ENCODE assay signal across 8 cellular contexts in the genomic region with DNA sequence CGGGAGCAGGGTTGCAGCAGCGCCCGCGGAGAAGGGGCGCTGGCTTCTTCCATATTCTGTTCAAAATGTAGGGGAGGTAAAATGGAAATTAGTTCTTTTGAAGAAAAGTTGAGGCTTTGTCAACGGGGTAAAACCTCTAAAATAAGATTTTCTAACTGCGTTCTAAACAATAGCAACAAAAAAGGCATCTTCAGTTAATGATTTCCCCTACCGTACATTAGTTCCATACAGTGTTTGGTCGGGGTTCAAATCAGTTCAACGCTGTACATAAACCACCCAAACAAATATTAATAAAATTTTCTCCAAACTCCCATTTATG. TPM values are rescaled to one million over a fixed set of nuclear protein-coding genes. Genes with fewer than 3 reads are reported as not detected.
DNase-seq lines count a peak whose midpoint lies in the region; ATAC-seq and TF ChIP-seq lines count a peak whose summit lies in the region.

No MANE protein-coding gene starts in this region.

- peak overlapping the region; percentile 92 for H3K9ac ChIP-seq in iPS-18a (ENCODE audit: low read length)

- H3K27ac Mint-ChIP-seq in activated T-helper 2 cell treated with anti-CD3 and anti-CD28 coated beads, Interferon-gamma antibody, Interleukin-2, Interleukin-4, amounts not matched to agents 10 μg/mL and 5 μg/mL and 100 μg/mL, durations not matched to agents 14 hours and 24 hours and 36 hours = peak overlapping the region; percentile 95
- peak overlapping the region; percentile 98 for H3K27ac Mint-ChIP-seq in stimulated activated naive B cell treated with anti-CD40 and anti-IgM and Interleukin-4, amounts not matched to agents 10 μg/mL and 1 μg/mL and 100 μg/mL, for 72 hours

- H3K4me1 ChIP-seq in iPS-18a (ENCODE audit: control insufficient read depth, low read depth, low read length) = peaks cover 12% of the 10 kb centered on the region

- peak overlapping the region; percentile 98 for H3K27ac ChIP-seq in HL-60 (replicated peaks)
- peak overlapping the region; percentile 49 for H3K27ac ChIP-seq in iPS-18a (ENCODE audit: low read length)

- TF ChIP-seq CTCF in HL-60 (IDR thresholded peaks at IDR 0.05; ENCODE audit: insufficient read depth, low read length) = no peak

- peak overlapping the region; percentile 90 for H3K4me3 Mint-ChIP-seq in activated T-helper 2 cell treated with anti-CD3 and anti-CD28 coated beads, Interferon-gamma antibody, Interleukin-2, Interleukin-4, amounts not matched to agents 10 μg/mL and 5 μg/mL and 100 μg/mL, durations not matched to agents 14 hours and 24 hours and 36 hours (ENCODE audit: low read depth)
- peak overlapping the region; percentile 92 to 95 for H3K4me3 Mint-ChIP-seq in stimulated activated naive B cell treated with anti-CD40 and anti-IgM and Interleukin-4, amounts not matched to agents 10 μg/mL and 1 μg/mL and 100 μg/mL, for 72 hours

- ATAC-seq in stimulated activated naive B cell treated with anti-CD40 and anti-IgM and Interleukin-4, amounts not matched to agents 10 μg/mL and 1 μg/mL and 100 μg/mL, for 72 hours (replicated peaks) = no peak
- no peak for ATAC-seq in HG02852 (IDR thresholded peaks at IDR 0.05; ENCODE audit: unreplicated experiment)
- no peak for ATAC-seq in GM21447 (IDR thresholded peaks at IDR 0.05; ENCODE audit: unreplicated experiment)

- H3K9me3 ChIP-seq in iPS-18a (ENCODE audit: control insufficient read depth, low read depth, low read length) = no peaks in the 10 kb centered on the region

- peaks cover 24% of the 10 kb centered on the region for H3K4me1 Mint-ChIP-seq in activated T-helper 2 cell treated with anti-CD3 and anti-CD28 coated beads, Interferon-gamma antibody, Interleukin-2, Interleukin-4, amounts not matched to agents 10 μg/mL and 5 μg/mL and 100 μg/mL, durations not matched to agents 14 hours and 24 hours and 36 hours (ENCODE audit: low read depth)
- H3K4me1 Mint-ChIP-seq in stimulated activated naive B cell treated with anti-CD40 and anti-IgM and Interleukin-4, amounts not matched to agents 10 μg/mL and 1 μg/mL and 100 μg/mL, for 72 hours = peaks cover 10 to 31% of the 10 kb centered on the region in 2 donors

- H3K27me3 ChIP-seq in HL-60 (ENCODE audit: insufficient read depth, poor library complexity, severe bottlenecking) (no peaks in the 10 kb centered on the region), iPS-18a (ENCODE audit: control insufficient read depth, insufficient read depth, low read length) (peaks cover 3% of the 10 kb centered on the region)

- peak overlapping the region; percentile 94 for H3K4me3 ChIP-seq in HL-60 (replicated peaks; ENCODE audit: insufficient read depth, low read length)
- peak overlapping the region; percentile 80 for H3K4me3 ChIP-seq in iPS-18a (ENCODE audit: low read length)

- DNase-seq in HL-60 (ENCODE audit: low read depth in 1 of 2, low spot score in 1 of 2) (no peak), DMS153 (lab: John Stamatoyannopoulos, UW) (no peak)
- DNase-seq in activated T-helper 2 cell treated with anti-CD3 and anti-CD28 coated beads, Interferon-gamma antibody, Interleukin-2, Interleukin-4, amounts not matched to agents 10 μg/mL and 5 μg/mL and 100 μg/mL, durations not matched to agents 14 hours and 24 hours and 36 hours (ENCODE audit: low spot score) = no peak
- DNase-seq in stimulated activated naive B cell treated with anti-CD40 and anti-IgM and Interleukin-4, amounts not matched to agents 10 μg/mL and 1 μg/mL and 100 μg/mL, for 72 hours = no peak
- no peak for DNase-seq in activated CD8-positive, alpha-beta memory T cell treated with anti-CD3 and anti-CD28 coated beads, Interleukin-2, amount 50 U/mL, for 4 hours

- peaks cover 7% of the 10 kb centered on the region for H3K27me3 Mint-ChIP-seq in activated T-helper 2 cell treated with anti-CD3 and anti-CD28 coated beads, Interferon-gamma antibody, Interleukin-2, Interleukin-4, amounts not matched to agents 10 μg/mL and 5 μg/mL and 100 μg/mL, durations not matched to agents 14 hours and 24 hours and 36 hours (ENCODE audit: low read depth)
- H3K27me3 Mint-ChIP-seq in stimulated activated naive B cell treated with anti-CD40 and anti-IgM and Interleukin-4, amounts not matched to agents 10 μg/mL and 1 μg/mL and 100 μg/mL, for 72 hours = peaks cover 5 to 6% of the 10 kb centered on the region in 2 donors

- H3K9me3 Mint-ChIP-seq in activated T-helper 2 cell treated with anti-CD3 and anti-CD28 coated beads, Interferon-gamma antibody, Interleukin-2, Interleukin-4, amounts not matched to agents 10 μg/mL and 5 μg/mL and 100 μg/mL, durations not matched to agents 14 hours and 24 hours and 36 hours = no peaks in the 10 kb centered on the region
- no peaks in the 10 kb centered on the region for H3K9me3 Mint-ChIP-seq in stimulated activated naive B cell treated with anti-CD40 and anti-IgM and Interleukin-4, amounts not matched to agents 10 μg/mL and 1 μg/mL and 100 μg/mL, for 72 hours

- no peaks in the 10 kb centered on the region for H3K36me3 ChIP-seq in iPS-18a (ENCODE audit: control insufficient read depth, low read depth, low read length)

- no peaks in the 10 kb centered on the region for H3K36me3 Mint-ChIP-seq in activated T-helper 2 cell treated with anti-CD3 and anti-CD28 coated beads, Interferon-gamma antibody, Interleukin-2, Interleukin-4, amounts not matched to agents 10 μg/mL and 5 μg/mL and 100 μg/mL, durations not matched to agents 14 hours and 24 hours and 36 hours (ENCODE audit: low read depth)
- H3K36me3 Mint-ChIP-seq in stimulated activated naive B cell treated with anti-CD40 and anti-IgM and Interleukin-4, amounts not matched to agents 10 μg/mL and 1 μg/mL and 100 μg/mL, for 72 hours = no peaks in the 10 kb centered on the region

- intact Hi-C loops in activated T-helper 2 cell treated with anti-CD3 and anti-CD28 coated beads, Interferon-gamma antibody, Interleukin-2, Interleukin-4, amounts not matched to agents 10 μg/mL and 5 μg/mL and 100 μg/mL, durations not matched to agents 14 hours and 24 hours and 36 hours (cut with micrococcal nuclease) = loop anchor here (2.0 kb wide), 2 partner anchors 193 to 591 kb away; a partner anchor contains a TSS

RNA-seq across cellular contexts. Expression of a gene that starts 0.3 kb away (rescaled TPM):
- total RNA-seq in activated T-helper 2 cell treated with anti-CD3 and anti-CD28 coated beads, Interferon-gamma antibody, Interleukin-2, Interleukin-4, amounts not matched to agents 10 μg/mL and 5 μg/mL and 100 μg/mL, durations not matched to agents 14 hours and 24 hours and 36 hours = 12.6 and 16.8 TPM in 2 replicates
